ENCODE assay signal across 8 cellular contexts in genomic region chr7:28408105-28408973, GRCh38. TPM values are rescaled to one million over a fixed set of nuclear protein-coding genes. Genes with fewer than 3 reads are reported as not detected.
DNase-seq lines count a peak whose midpoint lies in the region; ATAC-seq and TF ChIP-seq lines count a peak whose summit lies in the region.

No MANE protein-coding gene starts in this region.

- WGBS in hepatocyte (ENCODE audit: low lambda C conversion rate, missing lambda C conversion rate): 22% methylated on average over 26 of the region's 27 CpGs

- POLR2A ChIA-PET in GM10248 (lab: Yijun Ruan, JAX): interaction anchor here (0.6 kb wide), 1 partner anchor 52 kb away, joined by 3 read pairs; no protein-coding TSS in a partner anchor

- peak; percentile 19 for DNase-seq in GM10248 (ENCODE audit: extremely low spot score)
- peak; percentile 53 for DNase-seq in activated CD8-positive, alpha-beta memory T cell treated with anti-CD3 and anti-CD28 coated beads, Interleukin-2, amount 50 U/mL, for 48 hours
- DNase-seq in hepatocyte (ENCODE audit: low spot score): no peak
- DNase-seq in retinal pigment epithelial cell (ENCODE audit: low read depth): no peak
- DNase-seq in NOMO-1 treated with DMSO at 0.1 percent for 48 hours (lab: John Stamatoyannopoulos, UW; ENCODE audit: unreplicated experiment): no peak
- no peak for DNase-seq in NCI-H1417 treated with DMSO at 0.1 percent for 48 hours (lab: John Stamatoyannopoulos, UW)

- H3K9me2 ChIP-seq in hepatocyte (replicated peaks; ENCODE audit: insufficient read depth): no peaks in the 10 kb centered on the region

- peak overlapping the region; percentile 97 for H3K4me2 ChIP-seq in hepatocyte

- TF ChIP-seq CTCF in GM10248 (IDR thresholded peaks at IDR 0.05; ENCODE audit: control extremely low read depth, extremely low read depth, low read depth, missing control alignments) (no peak), hepatocyte (IDR thresholded peaks at IDR 0.05; ENCODE audit: poor library complexity) (no peak), retinal pigment epithelial cell (conservative IDR thresholded peaks at IDR 0.05; ENCODE audit: low read depth, low read length) (no peak)

- H2AFZ ChIP-seq in hepatocyte: peak overlapping the region; percentile 0

- no peaks in the 10 kb centered on the region for H4K20me1 ChIP-seq in hepatocyte (ENCODE audit: insufficient read depth, poor library complexity, severe bottlenecking)

- H3K4me3 ChIP-seq in hepatocyte: no peak overlapping the region
- peak overlapping the region; percentile 31 for H3K4me3 ChIP-seq in retinal pigment epithelial cell (ENCODE audit: low read length)

- no peaks in the 10 kb centered on the region for H3K9me3 ChIP-seq in hepatocyte (ENCODE audit: low read depth)

- peaks cover 55% of the 10 kb centered on the region for H3K27me3 ChIP-seq in hepatocyte

- peaks cover 15% of the 10 kb centered on the region for H3K4me1 ChIP-seq in hepatocyte (ENCODE audit: insufficient read depth)

- CTCF ChIA-PET in GM10248 (lab: Yijun Ruan, JAX): interaction anchor here (1.0 to 1.4 kb wide), 6 partner anchors 9 to 431 kb away, joined by 3 to 5 read pairs (median 4); no protein-coding TSS in a partner anchor

- H3K79me2 ChIP-seq in hepatocyte: no peaks in the 10 kb centered on the region

- peak overlapping the region; percentile 63 for H3K27ac ChIP-seq in hepatocyte

- ATAC-seq in HG03469 (IDR thresholded peaks at IDR 0.05; ENCODE audit: unreplicated experiment) (no peak), GM19452 (IDR thresholded peaks at IDR 0.05; ENCODE audit: unreplicated experiment) (no peak)

- H3K36me3 ChIP-seq in hepatocyte (replicated peaks; ENCODE audit: insufficient read depth, low read depth): no peaks in the 10 kb centered on the region

RNA-seq across cellular contexts. Expression of gene CREB5, which starts 4.0 kb away (rescaled TPM):
- 12.2 and 27.9 TPM in 2 replicates for total RNA-seq in hepatocyte
- polyA plus RNA-seq in hepatocyte: 14.0 and 18.4 TPM in 2 replicates

Comparison
In these comparisons a context has a peak if more than half of its experiments do, and no peak if none do; other contexts are left out.
1. DNase-seq: peak in GM10248 (single experiment) and activated CD8-positive, alpha-beta memory T cell treated with anti-CD3 and anti-CD28 coated beads, Interleukin-2, amount 50 U/mL, for 48 hours (single experiment); none in hepatocyte (single experiment), retinal pigment epithelial cell (single experiment), NOMO-1 treated with DMSO at 0.1 percent for 48 hours (single experiment) and NCI-H1417 treated with DMSO at 0.1 percent for 48 hours (single experiment).